24 cellular contexts compared by ENCODE assay signal in genomic region chr1:85342177-85342576, GRCh38.
DNase-seq lines count a peak whose midpoint lies in the region; FAIRE-seq and TF ChIP-seq lines count a peak whose summit lies in the region.
"Had no signal": no experiment of that assay in that cellular context is flagged by ENCODE, and none has a peak within 500 bp of the region (broad histone marks: within the 10 kb centered on the region; RNA-seq: fewer than 3 reads in every experiment).

No MANE protein-coding gene starts in this region.

- peaks cover 58% of the 10 kb centered on the region for H3K4me1 ChIP-seq in astrocyte (ENCODE audit: insufficient read depth, low read length)
- peaks cover 0 to 54% (median 13%) of the 10 kb centered on the region in 4 donors for H3K4me1 ChIP-seq in tibial artery
- H3K4me1 ChIP-seq: BE2C had no signal

- no peaks in the 10 kb centered on the region for H3K9me3 Mint-ChIP-seq in astrocyte (ENCODE audit: unreplicated experiment)
- H3K9me3 Mint-ChIP-seq: activated CD4-positive, alpha-beta memory T cell treated with anti-CD3 and anti-CD28 coated beads, Interleukin-2, amount 10 ng/mL, durations not matched to agents 7 days and 5 days; activated naive CD4-positive, alpha-beta T cell treated with anti-CD3 and anti-CD28 coated beads, Interleukin-2, amount 50 U/mL, for 24 hours; activated T-cell treated with anti-CD3 and anti-CD28 coated beads, Interleukin-2, amount 50 U/mL, for 24 hours; natural killer cell treated with Interleukin-12 subunit alpha and Interleukin-12 subunit beta and Interleukin-15 and Interleukin-18, amount 100 ng/mL, for 72 hours; WTC11 had no signal

- no peak overlapping the region for H2AFZ ChIP-seq in astrocyte (ENCODE audit: low read depth, low read length)

- intact Hi-C loops in tibial artery (cut with DNase I; ENCODE audit: low total_unique reads) = no loop called here

- H3K9ac ChIP-seq in astrocyte (ENCODE audit: low read length) = peak overlapping the region; percentile 73

- peaks cover 38% of the 10 kb centered on the region for H3K79me2 ChIP-seq in astrocyte (ENCODE audit: insufficient read depth, low read length)

- H3K27me3 Mint-ChIP-seq in astrocyte (ENCODE audit: low read depth, unreplicated experiment) = no peaks in the 10 kb centered on the region
- H3K27me3 Mint-ChIP-seq: progenitor cell of endocrine pancreas had no signal

- H3K27ac ChIP-seq in astrocyte (ENCODE audit: low read depth, low read length) = peak overlapping the region; percentile 95
- H3K27ac ChIP-seq in tibial artery = peak overlapping the region; percentile 5 to 54

- FAIRE-seq in astrocyte (lab: Jason Lieb, UNC) = no peak
- FAIRE-seq: GM12891, small intestine had no signal

- TF ChIP-seq CTCF in astrocyte (IDR thresholded peaks at IDR 0.05; ENCODE audit: insufficient read depth, low read depth, low read length) (no peak), fibroblast of the aortic adventitia (IDR thresholded peaks at IDR 0.05; ENCODE audit: insufficient read depth, low read length) (no peak), tibial artery (IDR thresholded peaks at IDR 0.05) (no peak)

- H3K9me3 ChIP-seq in astrocyte (ENCODE audit: insufficient read depth, low read depth, low read length) (no peaks in the 10 kb centered on the region), tibial artery (no peaks in the 10 kb centered on the region)
- H3K9me3 ChIP-seq: BE2C, body of pancreas, heart right ventricle had no signal

- no peak overlapping the region for H3K4me3 ChIP-seq in astrocyte (ENCODE audit: insufficient read depth, low read depth, low read length)
- no peak overlapping the region for H3K4me3 ChIP-seq in fibroblast of the aortic adventitia (ENCODE audit: low read depth, low read length)
- H3K4me3 ChIP-seq in tibial artery = no peak overlapping the region
- H3K4me3 ChIP-seq: body of pancreas, heart right ventricle had no signal

- peak; percentile 63 for DNase-seq in HT1080 (ENCODE audit: low read depth)
- DNase-seq in astrocyte (ENCODE audit: low read depth) = peak; percentile 81
- DNase-seq in fibroblast of the aortic adventitia (ENCODE audit: low read depth) = peak; percentile 67
- no peak for DNase-seq in tibial artery
- DNase-seq in activated gamma-delta T cell treated with Interleukin-2 at 50 U/mL for 16 hours = no peak
- DNase-seq in NCI-H1105 treated with DMSO at 0.1 percent for 48 hours (lab: John Stamatoyannopoulos, UW) = no peak
- DNase-seq in activated naive CD4-positive, alpha-beta T cell treated with Interleukin-2 at 50 U/mL for 16 hours = no peak
- DNase-seq: activated CD4-positive, alpha-beta memory T cell treated with anti-CD3 and anti-CD28 coated beads, Interleukin-2, amount 10 ng/mL, durations not matched to agents 7 days and 5 days; activated T-cell treated with anti-CD3 and anti-CD28 coated beads, Interleukin-2, amount 50 U/mL, for 24 hours; BE2C; body of pancreas; heart right ventricle; islet precursor cell; NCI-H2029; NCI-H510A treated with DMSO at 0.1 percent for 48 hours; SHP77 treated with DMSO at 0.1 percent for 48 hours; small intestine; stimulated activated CD8-positive, alpha-beta memory T cell treated with anti-CD3 and anti-CD28 coated beads, Interleukin-4, amount 100 ng/mL, for 48 hours; T-helper 17 cell had no signal

- peaks cover 25% of the 10 kb centered on the region for H3K4me1 Mint-ChIP-seq in astrocyte (ENCODE audit: low read depth, unreplicated experiment)
- H3K4me1 Mint-ChIP-seq: activated CD4-positive, alpha-beta memory T cell treated with anti-CD3 and anti-CD28 coated beads, Interleukin-2, amount 10 ng/mL, durations not matched to agents 7 days and 5 days; activated naive CD4-positive, alpha-beta T cell treated with anti-CD3 and anti-CD28 coated beads, Interleukin-2, amount 50 U/mL, for 24 hours; T-helper 17 cell had no signal

- H3K4me2 ChIP-seq in astrocyte (ENCODE audit: low read length) = peak overlapping the region; percentile 60

- peaks cover 19% of the 10 kb centered on the region for H3K36me3 Mint-ChIP-seq in astrocyte (ENCODE audit: low read depth, unreplicated experiment)
- H3K36me3 Mint-ChIP-seq: activated naive CD4-positive, alpha-beta T cell treated with anti-CD3 and anti-CD28 coated beads, Interleukin-2, amount 50 U/mL, for 24 hours; natural killer cell treated with Interleukin-12 subunit alpha and Interleukin-12 subunit beta and Interleukin-15 and Interleukin-18, amount 100 ng/mL, for 72 hours had no signal

- H3K4me3 Mint-ChIP-seq in astrocyte (ENCODE audit: unreplicated experiment) = peak overlapping the region; percentile 60
- H3K4me3 Mint-ChIP-seq: activated CD4-positive, alpha-beta memory T cell treated with anti-CD3 and anti-CD28 coated beads, Interleukin-2, amount 10 ng/mL, durations not matched to agents 7 days and 5 days; activated naive CD4-positive, alpha-beta T cell treated with anti-CD3 and anti-CD28 coated beads, Interleukin-2, amount 50 U/mL, for 24 hours; activated T-cell treated with anti-CD3 and anti-CD28 coated beads, Interleukin-2, amount 50 U/mL, for 24 hours; natural killer cell treated with Interleukin-12 subunit alpha and Interleukin-12 subunit beta and Interleukin-15 and Interleukin-18, amount 100 ng/mL, for 72 hours; T-helper 17 cell; WTC11 had no signal

- H3K36me3 ChIP-seq in astrocyte (ENCODE audit: insufficient read depth, low read length) (peaks cover 5% of the 10 kb centered on the region), tibial artery (no peaks in the 10 kb centered on the region)
- H3K36me3 ChIP-seq: BE2C had no signal

- no peak overlapping the region for H3K27ac Mint-ChIP-seq in astrocyte (ENCODE audit: unreplicated experiment)
- H3K27ac Mint-ChIP-seq: activated CD4-positive, alpha-beta memory T cell treated with anti-CD3 and anti-CD28 coated beads, Interleukin-2, amount 10 ng/mL, durations not matched to agents 7 days and 5 days; activated naive CD4-positive, alpha-beta T cell treated with anti-CD3 and anti-CD28 coated beads, Interleukin-2, amount 50 U/mL, for 24 hours; activated T-cell treated with anti-CD3 and anti-CD28 coated beads, Interleukin-2, amount 50 U/mL, for 24 hours; natural killer cell treated with Interleukin-12 subunit alpha and Interleukin-12 subunit beta and Interleukin-15 and Interleukin-18, amount 100 ng/mL, for 72 hours; progenitor cell of endocrine pancreas; T-helper 17 cell had no signal

- H4K20me1 ChIP-seq in astrocyte (ENCODE audit: insufficient read depth, low read length) = no peaks in the 10 kb centered on the region

- H3K27me3 ChIP-seq in astrocyte (ENCODE audit: insufficient read depth, low read length) (no peaks in the 10 kb centered on the region), tibial artery (no peaks in the 10 kb centered on the region)
- H3K27me3 ChIP-seq: BE2C, body of pancreas, heart right ventricle had no signal

Comparison
In these comparisons a context has a peak if more than half of its experiments do, and no peak if none do; other contexts are left out.
1. DNase-seq: peak in HT1080 (single experiment), astrocyte (single experiment) and fibroblast of the aortic adventitia (single experiment); none in tibial artery (0 of 2), activated gamma-delta T cell treated with Interleukin-2 at 50 U/mL for 16 hours (single experiment), NCI-H1105 treated with DMSO at 0.1 percent for 48 hours (single experiment) and activated naive CD4-positive, alpha-beta T cell treated with Interleukin-2 at 50 U/mL for 16 hours (single experiment).